19 cellular contexts compared by ENCODE assay signal in genomic region chr20:40668449-40669228, GRCh38. TPM values are rescaled to one million over a fixed set of nuclear protein-coding genes. Genes with fewer than 3 reads are reported as not detected.
DNase-seq lines count a peak whose midpoint lies in the region; ATAC-seq and TF ChIP-seq lines count a peak whose summit lies in the region.
"Had no signal": no experiment of that assay in that cellular context is flagged by ENCODE, and none has a peak within 500 bp of the region (broad histone marks: within the 10 kb centered on the region; RNA-seq: fewer than 3 reads in every experiment).

No MANE protein-coding gene starts in this region.

- ATAC-seq in GM18907 (IDR thresholded peaks at IDR 0.05; ENCODE audit: unreplicated experiment), result no peak
- no peak for ATAC-seq in GM18858 (IDR thresholded peaks at IDR 0.05; ENCODE audit: unreplicated experiment)
- no peak for ATAC-seq in HG03196 (IDR thresholded peaks at IDR 0.05; ENCODE audit: unreplicated experiment)
- ATAC-seq: activated T-cell treated with anti-CD3 and anti-CD28 coated beads, Interleukin-2, amount 50 U/mL, for 4 hours; stimulated activated effector memory CD8-positive, alpha-beta T cell treated with anti-CD3 and anti-CD28 coated beads, Interleukin-12 subunit alpha, Interleukin-12 subunit beta, amount 100 ng/mL, for 72 hours had no signal

- no peak overlapping the region for H3K23ac ChIP-seq in trophoblast cell (ENCODE audit: low read length)

- DNase-seq in GM23248 (peak; percentile 65), RPMI7951 (ENCODE audit: low read depth) (peak; percentile 97), epithelial cell of esophagus (ENCODE audit: low read depth) (peak; percentile 68), trophoblast cell (no peak), SKM-1 (lab: John Stamatoyannopoulos, UW; ENCODE audit: unreplicated experiment) (no peak)
- DNase-seq: activated CD4-positive, alpha-beta T cell treated with anti-CD3 and anti-CD28 coated beads, Interleukin-2, amount 50 U/mL, for 4 hours; activated T-cell treated with anti-CD3 and anti-CD28 coated beads, Interleukin-2, amount 50 U/mL, for 4 hours; dermis blood vessel endothelial cell; H7; mesenchymal stem cell; MG63; NCI-H1930; NCI-H510A; stimulated activated CD4-positive, alpha-beta T cell treated with anti-CD3 and anti-CD28 coated beads, Interleukin-12 subunit alpha, Interleukin-12 subunit beta, amount 100 ng/mL, for 4 hours; thyroid gland had no signal

- H3F3A ChIP-seq in GM23248 (ENCODE audit: insufficient read depth), result peaks cover 6% of the 10 kb centered on the region; the same call in 1 of the 2 replicates

- no peak overlapping the region for H3K9ac ChIP-seq in GM23248
- no peak overlapping the region for H3K9ac ChIP-seq in trophoblast cell (ENCODE audit: low read length)

- no peak overlapping the region for H3K4me3 ChIP-seq in GM23248
- no peak overlapping the region for H3K4me3 ChIP-seq in epithelial cell of esophagus (ENCODE audit: low read length)
- H3K4me3 ChIP-seq in trophoblast cell (ENCODE audit: low read depth, low read length), result no peak overlapping the region
- H3K4me3 ChIP-seq: MG63, thyroid gland had no signal

- no peak overlapping the region for H4K12ac ChIP-seq in trophoblast cell (ENCODE audit: low read depth, low read length)

- no peak overlapping the region for H3K4ac ChIP-seq in trophoblast cell (ENCODE audit: low read depth, low read length)

- no peak overlapping the region for H4K91ac ChIP-seq in trophoblast cell (ENCODE audit: low read depth, low read length)

- no peaks in the 10 kb centered on the region for H4K20me1 ChIP-seq in GM23248 (ENCODE audit: insufficient read depth)

- H2AFZ ChIP-seq in GM23248 (no peak overlapping the region), trophoblast cell (ENCODE audit: insufficient read depth, low read length, poor library complexity) (no peak overlapping the region)

- peak overlapping the region; percentile 53 for H2BK12ac ChIP-seq in trophoblast cell (ENCODE audit: low read length)

- H2BK120ac ChIP-seq in trophoblast cell (ENCODE audit: insufficient read depth, low read length, poor library complexity), result no peak overlapping the region

- no peak overlapping the region for H4K8ac ChIP-seq in trophoblast cell (ENCODE audit: low read depth, low read length)

- H3K27ac ChIP-seq in GM23248 (no peak overlapping the region), trophoblast cell (ENCODE audit: low read depth, low read length) (no peak overlapping the region)

- H3K27me3 ChIP-seq in GM23248 (replicated peaks; ENCODE audit: insufficient read depth) (no peaks in the 10 kb centered on the region; the same call in 1 of the 2 replicates), trophoblast cell (ENCODE audit: insufficient read depth, low read length) (no peaks in the 10 kb centered on the region)
- H3K27me3 ChIP-seq: MG63, thyroid gland had no signal

- H3K9me2 ChIP-seq in GM23248 (ENCODE audit: insufficient read depth), result no peaks in the 10 kb centered on the region

- H3K4me2 ChIP-seq in GM23248 (ENCODE audit: unreplicated experiment), result no peak overlapping the region
- H3K4me2 ChIP-seq in trophoblast cell (ENCODE audit: low read length), result no peak overlapping the region

- H2AK5ac ChIP-seq in trophoblast cell (ENCODE audit: low read length), result no peak overlapping the region

- H2BK5ac ChIP-seq in trophoblast cell (ENCODE audit: low read depth, low read length, poor library complexity), result no peak overlapping the region

- H3K36me3 ChIP-seq in GM23248 (ENCODE audit: low read depth) (no peaks in the 10 kb centered on the region), trophoblast cell (ENCODE audit: control insufficient read depth in 1 of 2, insufficient read depth in 2 of 2, low read length in 2 of 2) (no peaks in the 10 kb centered on the region)
- H3K36me3 ChIP-seq: MG63, thyroid gland had no signal

- H3K18ac ChIP-seq in trophoblast cell (ENCODE audit: low read length), result no peak overlapping the region

- H3K14ac ChIP-seq in trophoblast cell (ENCODE audit: low read length), result no peak overlapping the region

- peaks cover 7% of the 10 kb centered on the region for H3K79me1 ChIP-seq in trophoblast cell (ENCODE audit: low read length)

- peaks cover 7% of the 10 kb centered on the region; the same call in 1 of the 2 replicates for H3K4me1 ChIP-seq in GM23248 (ENCODE audit: insufficient read depth)
- peaks cover 18 to 24% of the 10 kb centered on the region in 2 experiments for H3K4me1 ChIP-seq in trophoblast cell (ENCODE audit: control insufficient read depth in 1 of 2, insufficient read depth in 2 of 2, low read length in 2 of 2)

- H3K9me3 ChIP-seq in GM23248 (ENCODE audit: low read depth), result no peaks in the 10 kb centered on the region
- no peaks in the 10 kb centered on the region for H3K9me3 ChIP-seq in trophoblast cell (ENCODE audit: insufficient read depth, low read depth, low read length)
- H3K9me3 ChIP-seq: MG63, thyroid gland had no signal

- no peaks in the 10 kb centered on the region for H3K79me2 ChIP-seq in GM23248 (ENCODE audit: insufficient read depth)
- peaks cover 1% of the 10 kb centered on the region for H3K79me2 ChIP-seq in trophoblast cell (ENCODE audit: control insufficient read depth, insufficient read depth, low read length, poor library complexity)

- 59 to 61% methylated on average over 7 of the region's 7 CpGs for WGBS in GM23248 (ENCODE audit: low coverage in 1 of 2, low lambda C conversion rate in 2 of 2, missing lambda C conversion rate in 2 of 2), 2 experiments
- no CpG with 5 or more reads among the region's 7 CpGs for WGBS in trophoblast cell (ENCODE audit: extremely low coverage, insufficient coverage, insufficient read length)

- in situ Hi-C loops in GM23248 (cut with MboI), result no loop called here

- TF ChIP-seq CTCF in epithelial cell of esophagus (IDR thresholded peaks at IDR 0.05; ENCODE audit: insufficient read depth, low read depth, low read length, missing control alignments), result no peak

RNA-seq across cellular contexts. Expression of gene MAFB, which starts 20.4 kb away (rescaled TPM):
- total RNA-seq in GM23248 (2014; rRNA removed; shearing (Covaris generic)), result 1.8 and 1.9 TPM in 2 replicates
- polyA plus RNA-seq in GM23248 (2016; fragmentation: Nextera tagmentation; extraction: Ambion mirVana), result 3.8 and 4.4 TPM in 2 replicates
- 2.9 and 3.3 TPM in 2 replicates for total RNA-seq in RPMI7951 (2014; rRNA removed; shearing (Covaris generic))
- polyA plus RNA-seq in trophoblast cell (2013), result 13.0 and 14.8 TPM in 2 replicates

Comparison
In these comparisons a context has a peak if more than half of its experiments do, and no peak if none do; other contexts are left out.
1. DNase-seq: peak in GM23248 (single experiment), RPMI7951 (single experiment) and epithelial cell of esophagus (single experiment); none in trophoblast cell (0 of 2) and SKM-1 (single experiment).